10 cellular contexts compared by ENCODE assay signal in the genomic region with DNA sequence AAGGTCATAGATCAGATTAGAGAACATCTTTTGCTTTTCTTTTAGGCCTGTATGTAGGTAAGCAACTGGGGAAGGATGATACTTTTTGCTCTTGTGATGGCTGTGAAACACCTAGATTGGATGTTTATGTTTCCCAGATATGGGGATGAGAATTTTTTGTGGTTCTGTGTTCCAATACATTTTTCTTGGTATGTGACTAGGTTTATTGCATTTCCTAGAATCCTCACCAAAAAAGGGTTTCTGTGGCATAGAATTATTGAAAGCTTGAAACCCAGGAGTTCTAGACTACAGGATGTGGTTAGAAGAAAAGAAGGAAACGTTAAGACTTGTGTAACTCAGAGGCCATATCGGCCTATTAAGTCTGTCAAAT. TPM values are rescaled to one million over a fixed set of nuclear protein-coding genes. Genes with fewer than 3 reads are reported as not detected.
DNase-seq lines count a peak whose midpoint lies in the region; ATAC-seq, FAIRE-seq and TF ChIP-seq lines count a peak whose summit lies in the region.
"Had no signal": no experiment of that assay in that cellular context is flagged by ENCODE, and none has a peak within 500 bp of the region (broad histone marks: within the 10 kb centered on the region; RNA-seq: fewer than 3 reads in every experiment).

No MANE protein-coding gene starts in this region.

- H3K4me3 ChIP-seq in heart right ventricle: no peak overlapping the region
- peak overlapping the region; percentile 48 for H3K4me3 ChIP-seq in Loucy (ENCODE audit: low read length, poor library complexity, severe bottlenecking)
- H3K4me3 ChIP-seq in astrocyte of the spinal cord (ENCODE audit: low read depth, low read length): no peak overlapping the region
- H3K4me3 ChIP-seq in foreskin fibroblast (ENCODE audit: low read depth in 1 of 2, low read length in 2 of 2): no peak overlapping the region

- H3K9me3 ChIP-seq in heart right ventricle: peaks cover 0 to 14% (median 0%) of the 10 kb centered on the region in 11 donors
- H3K9me3 ChIP-seq in Loucy (ENCODE audit: insufficient read depth, low read depth, low read length): peaks cover 9% of the 10 kb centered on the region; the same call in 1 of the 2 replicates

- 45 to 62% methylated on average over 2 of the region's 2 CpGs for WGBS in heart right ventricle, 2 donors

- peak overlapping the region; percentile 30 for H3K9ac ChIP-seq in Loucy (ENCODE audit: low read depth, low read length, poor library complexity, severe bottlenecking)

- ATAC-seq in heart right ventricle (no peak), Right ventricle myocardium superior (ENCODE audit: poor library complexity) (no peak)

- TF ChIP-seq CTCF in heart right ventricle (IDR thresholded peaks at IDR 0.05) (no peak), Loucy (conservative IDR thresholded peaks at IDR 0.05; ENCODE audit: low read length) (no peak), astrocyte of the spinal cord (IDR thresholded peaks at IDR 0.05; ENCODE audit: low read depth, low read length) (no peak), foreskin fibroblast (IDR thresholded peaks at IDR 0.05; ENCODE audit: low read depth, low read length) (no peak)

- H3K9me2 ChIP-seq in Loucy (replicated peaks; ENCODE audit: low read depth, low read length): no peaks in the 10 kb centered on the region

- peaks cover 7% of the 10 kb centered on the region; the same call in 1 of the 2 replicates for H3K79me2 ChIP-seq in Loucy (ENCODE audit: insufficient read depth, low read length)

- no peak for DNase-seq in heart right ventricle
- no peak for DNase-seq in Right ventricle myocardium superior
- peak; percentile 53 for DNase-seq in astrocyte of the spinal cord (ENCODE audit: low read depth, low spot score)
- DNase-seq in GM12891 (ENCODE audit: insufficient read length, low spot score): no peak
- DNase-seq in DMS114 treated with DMSO at 0.1 percent for 48 hours (lab: John Stamatoyannopoulos, UW; ENCODE audit: unreplicated experiment): no peak
- no peak for DNase-seq in foreskin fibroblast
- no peak for DNase-seq in DMS 273 (lab: John Stamatoyannopoulos, UW; ENCODE audit: unreplicated experiment)

- peaks cover 9% of the 10 kb centered on the region; the same call in 1 of the 2 replicates for H3F3A ChIP-seq in Loucy (ENCODE audit: low read depth)

- no peak overlapping the region for H2AFZ ChIP-seq in Loucy (ENCODE audit: low read length)

- H3K4me1 ChIP-seq in heart right ventricle (peaks cover 24 to 77% (median 55%) of the 10 kb centered on the region in 9 donors), Loucy (ENCODE audit: insufficient read depth, low read length, poor library complexity, severe bottlenecking) (peaks cover 22% of the 10 kb centered on the region)

- H4K20me1 ChIP-seq in Loucy (ENCODE audit: insufficient read depth, low read length, poor library complexity, severe bottlenecking): no peaks in the 10 kb centered on the region

- H3K27ac ChIP-seq in heart right ventricle: peak overlapping the region in 7 of 10 donors; percentile 4 to 88 (median 64)
- H3K27ac ChIP-seq: C4-2B, epithelial cell of prostate had no signal

- no peaks in the 10 kb centered on the region for H3K27me3 ChIP-seq in heart right ventricle
- no peaks in the 10 kb centered on the region for H3K27me3 ChIP-seq in Loucy (ENCODE audit: insufficient read depth, low read length, poor library complexity, severe bottlenecking)

- intact Hi-C loops in heart right ventricle (cut with DNase I): loop anchor here in 9 of 10 donors (1.0 to 10.0 kb wide), 8 partner anchors 224 to 261 kb away; a partner anchor contains a TSS
- intact Hi-C loops in Right ventricle myocardium superior (cut with DNase I): loop anchor here (10.0 kb wide), 1 partner anchor 224 kb away; a partner anchor contains a TSS

- FAIRE-seq in GM12891 (lab: Jason Lieb, UNC): no peak

- TF ChIP-seq POLR2A in GM12891 (IDR thresholded peaks at IDR 0.05; ENCODE audit: low read depth, low read length): no peak

- H3K4me2 ChIP-seq in Loucy (ENCODE audit: low read depth, low read length, poor library complexity, severe bottlenecking): peak overlapping the region; percentile 74

- in situ Hi-C loops in astrocyte of the spinal cord (cut with HindIII; ENCODE audit: low sequenced_read_pairs): no loop called here

- H3K36me3 ChIP-seq in heart right ventricle: peaks cover 0 to 20% (median 0%) of the 10 kb centered on the region in 9 donors
- peaks cover 37% of the 10 kb centered on the region for H3K36me3 ChIP-seq in Loucy (ENCODE audit: insufficient read depth, low read length)

TF ChIP-seq in GM12891, 5 proteins besides CTCF, POLR2A, EP300 and RAD21:
- TF ChIP-seq SPI1 (IDR thresholded peaks at IDR 0.05; ENCODE audit: low read depth, low read length) (no peak), POLR2AphosphoS5 (IDR thresholded peaks at IDR 0.05; ENCODE audit: low read depth, low read length) (no peak), TAF1 (IDR thresholded peaks at IDR 0.05; ENCODE audit: low read depth, low read length) (no peak), PAX5 (IDR thresholded peaks at IDR 0.05; ENCODE audit: insufficient read depth, low read length, severe bottlenecking) (no peak), POU2F2 (IDR thresholded peaks at IDR 0.05; ENCODE audit: low read depth, low read length) (no peak)

RNA-seq across cellular contexts. Expression of a gene that starts 25.8 kb away (rescaled TPM):
- total RNA-seq in heart right ventricle: 10 to 100 TPM; 13.1 to 22.8 (median 18.1) TPM
- polyA plus RNA-seq in heart right ventricle: 10 to 100 TPM in 1 of 2 donors, 1 to 10 TPM in 1; 4.2 to 14.6 TPM
- 14.6 TPM for total RNA-seq in Right ventricle myocardium superior
- 9.0 TPM for polyA plus RNA-seq in GM12891 (2012; ENCODE audit: low read depth, missing spikeins)

RNA-seq across cellular contexts. Expression of a gene that starts 26.1 kb away (rescaled TPM):
- 10 to 100 TPM; 15.5 to 24.5 (median 18.7) TPM for total RNA-seq in heart right ventricle
- 10 to 100 TPM in 1 of 2 donors, 1 to 10 TPM in 1; 5.5 to 22.1 TPM for polyA plus RNA-seq in heart right ventricle
- 18.1 TPM for total RNA-seq in Right ventricle myocardium superior
- 11.6 TPM for polyA plus RNA-seq in GM12891 (2012; ENCODE audit: low read depth, missing spikeins)
